In genomic region chr2:182866095-182866460, GRCh38 we compare ENCODE assay signal across 8 cellular contexts. TPM values are rescaled to one million over a fixed set of nuclear protein-coding genes. Genes with fewer than 3 reads are reported as not detected.
DNase-seq lines count a peak whose midpoint lies in the region; TF ChIP-seq lines count a peak whose summit lies in the region.

No MANE protein-coding gene starts in this region.

- intact Hi-C loops in PC-9 (cut with micrococcal nuclease; ENCODE audit: unreplicated experiment): loop anchor here (5.0 kb wide), 1 partner anchor 36 kb away; no protein-coding TSS in a partner anchor

- no peaks in the 10 kb centered on the region for H3K36me3 ChIP-seq in esophagus (ENCODE audit: control insufficient read depth in 2 of 2, insufficient read depth in 2 of 2, low read length in 1 of 2)
- no peaks in the 10 kb centered on the region for H3K36me3 ChIP-seq in PC-9 (ENCODE audit: low read depth)

- H3K4me3 ChIP-seq in AG10803 (ENCODE audit: low read length) (peak overlapping the region; percentile 60), esophagus (ENCODE audit: low read depth in 1 of 2, low read length in 2 of 2) (peak overlapping the region; percentile 7 to 29), PC-9 (no peak overlapping the region)

- H3K9me3 Mint-ChIP-seq in nephron progenitor cell: no peaks in the 10 kb centered on the region

- H3K9me3 ChIP-seq in esophagus (ENCODE audit: control insufficient read depth in 2 of 2, insufficient read depth in 1 of 2, low read depth in 1 of 2, low read length in 1 of 2) (no peaks in the 10 kb centered on the region), PC-9 (ENCODE audit: insufficient read depth, low read depth) (no peaks in the 10 kb centered on the region)

- 0 out of 2 replicates have a peak, but pooled peaks cover 4% of the 10 kb centered on the region for H3K9me2 ChIP-seq in PC-9 (ENCODE audit: insufficient read depth)

- POLR2A ChIA-PET in PC-9 (lab: Charles Lee; ENCODE audit: unreplicated experiment): no interaction called here

- no peaks in the 10 kb centered on the region for H3K27me3 ChIP-seq in esophagus (ENCODE audit: control insufficient read depth in 1 of 2, insufficient read depth in 2 of 2, low read length in 2 of 2)
- no peaks in the 10 kb centered on the region for H3K27me3 ChIP-seq in PC-9 (ENCODE audit: insufficient read depth, low read depth)

- no TSS peak for BruUV-seq in PC-9 (replicated peaks; lab: Mats Ljungman, UMichigan)

- H3K79me2 ChIP-seq in PC-9 (ENCODE audit: low read depth): no peaks in the 10 kb centered on the region

- DNase-seq in AG10803 (ENCODE audit: low read depth) (no peak), NCI-H2227 (lab: John Stamatoyannopoulos, UW; ENCODE audit: unreplicated experiment) (peak; percentile 49), nephron progenitor cell (peak; percentile 30), NCI-H510A (lab: John Stamatoyannopoulos, UW) (no peak), PC-9 (no peak), dermis blood vessel endothelial cell (no peak), 8988T (no peak)

- peaks cover 24% of the 10 kb centered on the region for H3K27me3 Mint-ChIP-seq in nephron progenitor cell (ENCODE audit: low read depth, poor library complexity)

- H4K20me1 ChIP-seq in PC-9 (ENCODE audit: insufficient read depth): no peaks in the 10 kb centered on the region

- no peak overlapping the region for H3K27ac Mint-ChIP-seq in nephron progenitor cell

- CTCF ChIA-PET in PC-9 (lab: Charles Lee): no interaction called here

- H3K27ac ChIP-seq in esophagus (ENCODE audit: low read depth in 2 of 2, low read length in 1 of 2) (peak overlapping the region in 1 of 2 donors; percentile 28), PC-9 (no peak overlapping the region)

- no peak overlapping the region for H2AFZ ChIP-seq in PC-9

- H3K4me3 Mint-ChIP-seq in nephron progenitor cell: peak overlapping the region; percentile 87

- H3K36me3 Mint-ChIP-seq in nephron progenitor cell (ENCODE audit: low read depth): no peaks in the 10 kb centered on the region

- TF ChIP-seq CTCF in AG10803 (conservative IDR thresholded peaks at IDR 0.05; ENCODE audit: low read length) (no peak), nephron progenitor cell (IDR thresholded peaks at IDR 0.05) (no peak), PC-9 (conservative IDR thresholded peaks at IDR 0.05) (no peak)

- peaks cover 62% of the 10 kb centered on the region for H3K4me1 Mint-ChIP-seq in nephron progenitor cell

- peaks cover 5 to 13% of the 10 kb centered on the region in 2 donors for H3K4me1 ChIP-seq in esophagus (ENCODE audit: control insufficient read depth in 2 of 2, insufficient read depth in 2 of 2, low read length in 1 of 2)
- no peaks in the 10 kb centered on the region for H3K4me1 ChIP-seq in PC-9 (replicated peaks; ENCODE audit: insufficient read depth)

- no peak overlapping the region for H3K4me2 ChIP-seq in PC-9

- WGBS in esophagus, 2 donors: 32% methylated on average over 19 of the region's 19 CpGs

- H3F3A ChIP-seq in PC-9 (ENCODE audit: insufficient read depth, low read depth): no peaks in the 10 kb centered on the region

RNA-seq across cellular contexts. Expression of gene FRZB, which starts 0.4 kb away (rescaled TPM):
- polyA plus RNA-seq in esophagus: 1 to 10 TPM; 1.2 to 1.3 TPM
- total RNA-seq in PC-9 (2021) (0.15 TPM in 2 replicates), dermis blood vessel endothelial cell (0.37 and 0.68 TPM in 2 replicates)

Comparison
In these comparisons a context has a peak if more than half of its experiments do, and no peak if none do; other contexts are left out.
1. DNase-seq: peak in NCI-H2227 (single experiment) and nephron progenitor cell (single experiment); none in AG10803 (single experiment), NCI-H510A (single experiment), PC-9 (0 of 2), dermis blood vessel endothelial cell (single experiment) and 8988T (single experiment).